Comparison of ENCODE assay signal across 8 cellular contexts in the genomic region with DNA sequence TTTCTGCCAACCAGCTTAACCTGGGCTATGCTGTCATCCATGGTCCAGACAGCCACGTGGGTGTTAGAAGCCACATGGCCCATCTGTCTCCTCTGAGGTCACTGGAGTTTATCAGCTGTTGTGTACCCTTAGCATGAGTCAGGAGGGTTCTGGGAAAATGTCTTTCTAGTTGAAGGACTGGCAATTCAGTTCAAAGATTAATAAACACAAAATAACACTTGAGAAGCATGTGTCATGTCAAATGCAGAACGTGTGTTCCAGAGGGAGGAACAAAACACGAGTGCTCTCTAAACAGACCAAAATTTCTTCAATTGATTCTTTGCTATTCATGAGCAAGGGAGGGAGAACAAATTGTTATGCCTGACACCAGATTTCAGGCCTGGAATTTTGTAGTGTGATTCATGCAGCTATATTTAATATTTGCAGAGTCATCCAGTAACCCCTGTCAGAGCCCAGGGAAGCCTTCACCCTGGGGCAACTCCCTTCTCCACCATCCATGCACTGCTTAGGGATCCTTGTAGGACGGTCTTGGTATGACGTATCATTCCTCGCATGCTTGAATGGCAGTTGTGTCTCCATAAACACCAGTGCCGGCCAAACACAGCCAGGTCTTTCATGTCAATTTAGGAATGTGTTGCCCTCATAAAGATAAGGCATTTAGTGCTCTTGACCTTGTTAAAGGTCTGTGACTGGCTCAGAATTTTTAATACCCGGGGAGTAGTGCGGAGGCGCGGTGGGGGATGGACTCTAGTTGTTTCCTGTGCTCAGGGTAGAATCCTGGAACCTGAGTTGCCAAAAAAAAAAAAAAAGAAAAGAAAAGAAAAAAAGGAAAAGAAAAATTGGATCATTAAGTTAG. TPM values are rescaled to one million over a fixed set of nuclear protein-coding genes. Genes with fewer than 3 reads are reported as not detected.
DNase-seq lines count a peak whose midpoint lies in the region; ATAC-seq and TF ChIP-seq lines count a peak whose summit lies in the region.

No MANE protein-coding gene starts in this region.

- H3K27ac ChIP-seq in body of pancreas = peak overlapping the region; percentile 23 to 70 (median 57)
- H3K27ac ChIP-seq in lower lobe of right lung = peak overlapping the region; percentile 65

- H3K36me3 ChIP-seq in body of pancreas (replicated peaks in 1 of 2; ENCODE audit: insufficient read depth in 1 of 2, low read depth in 2 of 2) = no peaks in the 10 kb centered on the region
- H3K36me3 ChIP-seq in lower lobe of right lung = no peaks in the 10 kb centered on the region

- intact Hi-C loops in body of pancreas (cut with DNase I) = no loop called here
- intact Hi-C loops in lower lobe of right lung (cut with DNase I) = no loop called here

- no peak for TF ChIP-seq CTCF in body of pancreas (IDR thresholded peaks at IDR 0.05)
- no peak for TF ChIP-seq CTCF in lower lobe of right lung (IDR thresholded peaks at IDR 0.05)
- TF ChIP-seq CTCF in GM20000 (IDR thresholded peaks at IDR 0.05; ENCODE audit: extremely low read depth, missing control alignments) = no peak

- peaks cover 16% of the 10 kb centered on the region for H3K4me1 ChIP-seq in body of pancreas
- H3K4me1 ChIP-seq in lower lobe of right lung = peaks cover 17% of the 10 kb centered on the region

- ATAC-seq in body of pancreas (peak; percentile 87), lower lobe of right lung (peak; percentile 93 to 96), GM21381 (IDR thresholded peaks at IDR 0.05; ENCODE audit: unreplicated experiment) (no peak), HG02970 (IDR thresholded peaks at IDR 0.05; ENCODE audit: low FRiP score, unreplicated experiment) (no peak)

- WGBS in body of pancreas, 2 donors = 27 to 45% methylated on average over 11 of the region's 11 CpGs

- H3K4me3 ChIP-seq in body of pancreas (no peak overlapping the region), lower lobe of right lung (no peak overlapping the region)

- DNase-seq in A172 (ENCODE audit: low spot score) = peak; percentile 98
- peak; percentile 90 for DNase-seq in HS-27A (ENCODE audit: low read depth)
- DNase-seq in body of pancreas = peak in 3 of 4 donors; percentile 21 to 45 (median 29)
- no peak for DNase-seq in lower lobe of right lung
- no peak for DNase-seq in GM20000 (ENCODE audit: low spot score)
- DNase-seq in retina = no peak

- no peaks in the 10 kb centered on the region for H3K9me3 ChIP-seq in body of pancreas
- no peaks in the 10 kb centered on the region for H3K9me3 ChIP-seq in lower lobe of right lung

- no peaks in the 10 kb centered on the region for H3K27me3 ChIP-seq in body of pancreas
- no peaks in the 10 kb centered on the region for H3K27me3 ChIP-seq in lower lobe of right lung (ENCODE audit: low read depth)

- TF ChIP-seq POLR2A in body of pancreas (IDR thresholded peaks at IDR 0.05) = no peak

RNA-seq across cellular contexts. Expression of gene DYRK1A, which starts 27.7 kb away (rescaled TPM):
- 59.0 and 75.7 TPM in 2 replicates for total RNA-seq in A172 (2014; rRNA removed; shearing (Covaris generic))
- total RNA-seq in body of pancreas (10 to 100 TPM; 42.5 to 44.1 TPM), lower lobe of right lung (67.7 TPM)

Comparison
In these comparisons a context has a peak if more than half of its experiments do, and no peak if none do; other contexts are left out.
1. DNase-seq: peak in A172 (single experiment), HS-27A (single experiment) and body of pancreas (3 of 4); none in lower lobe of right lung (single experiment), GM20000 (single experiment) and retina (single experiment).
2. ATAC-seq: peak in body of pancreas (single experiment) and lower lobe of right lung (2 of 2); none in GM21381 (single experiment) and HG02970 (single experiment).